Comparison of ENCODE assay signal across 1 cellular context in the genomic region with DNA sequence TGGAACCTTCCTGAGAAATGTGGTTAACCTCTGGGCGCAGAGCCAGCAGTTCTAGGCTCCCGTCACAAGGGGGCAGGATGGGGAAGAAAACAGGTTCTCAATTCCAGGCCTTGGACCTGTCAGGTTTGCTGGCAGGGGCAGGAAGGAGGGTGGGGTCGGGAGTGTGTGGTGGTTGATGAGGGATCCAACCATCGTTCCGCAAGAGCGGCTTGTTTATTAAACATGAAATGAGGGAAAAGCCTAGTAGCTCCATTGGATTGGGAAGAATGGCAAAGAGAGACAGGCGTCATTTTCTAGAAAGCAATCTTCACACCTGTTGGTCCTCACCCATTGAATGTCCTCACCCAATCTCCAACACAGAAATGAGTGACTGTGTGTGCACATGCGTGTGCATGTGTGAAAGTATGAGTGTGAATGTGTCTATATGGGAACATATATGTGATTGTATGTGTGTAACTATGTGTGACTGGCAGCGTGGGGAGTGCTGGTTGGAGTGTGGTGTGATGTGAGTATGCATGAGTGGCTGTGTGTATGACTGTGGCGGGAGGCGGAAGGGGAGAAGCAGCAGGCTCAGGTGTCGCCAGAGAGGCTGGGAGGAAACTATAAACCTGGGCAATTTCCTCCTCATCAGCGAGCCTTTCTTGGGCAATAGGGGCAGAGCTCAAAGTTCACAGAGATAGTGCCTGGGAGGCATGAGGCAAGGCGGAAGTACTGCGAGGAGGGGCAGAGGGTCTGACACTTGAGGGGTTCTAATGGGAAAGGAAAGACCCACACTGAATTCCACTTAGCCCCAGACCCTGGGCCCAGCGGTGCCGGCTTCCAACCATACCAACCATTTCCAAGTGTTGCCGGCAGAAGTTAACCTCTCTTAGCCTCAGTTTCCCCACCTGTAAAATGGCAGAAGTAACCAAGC.
TF ChIP-seq lines count a peak whose summit lies in the region.

No MANE protein-coding gene starts in this region.

TF ChIP-seq in HepG2, 621 proteins besides CTCF, POLR2A, EP300 and RAD21 (continued from another document and continues in another):
- TF ChIP-seq, protein P1, sequence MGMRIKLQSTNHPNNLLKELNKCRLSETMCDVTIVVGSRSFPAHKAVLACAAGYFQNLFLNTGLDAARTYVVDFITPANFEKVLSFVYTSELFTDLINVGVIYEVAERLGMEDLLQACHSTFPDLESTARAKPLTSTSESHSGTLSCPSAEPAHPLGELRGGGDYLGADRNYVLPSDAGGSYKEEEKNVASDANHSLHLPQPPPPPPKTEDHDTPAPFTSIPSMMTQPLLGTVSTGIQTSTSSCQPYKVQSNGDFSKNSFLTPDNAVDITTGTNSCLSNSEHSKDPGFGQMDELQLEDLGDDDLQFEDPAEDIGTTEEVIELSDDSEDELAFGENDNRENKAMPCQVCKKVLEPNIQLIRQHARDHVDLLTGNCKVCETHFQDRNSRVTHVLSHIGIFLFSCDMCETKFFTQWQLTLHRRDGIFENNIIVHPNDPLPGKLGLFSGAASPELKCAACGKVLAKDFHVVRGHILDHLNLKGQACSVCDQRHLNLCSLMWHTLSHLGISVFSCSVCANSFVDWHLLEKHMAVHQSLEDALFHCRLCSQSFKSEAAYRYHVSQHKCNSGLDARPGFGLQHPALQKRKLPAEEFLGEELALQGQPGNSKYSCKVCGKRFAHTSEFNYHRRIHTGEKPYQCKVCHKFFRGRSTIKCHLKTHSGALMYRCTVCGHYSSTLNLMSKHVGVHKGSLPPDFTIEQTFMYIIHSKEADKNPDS (CRISPR knock-in tag; IDR thresholded peaks at IDR 0.05) = no peak
- 0 out of 2 replicates have a peak, but pooled peaks have one; percentile 18 for TF ChIP-seq ZNF12 (CRISPR knock-in tag; IDR thresholded peaks at IDR 0.05)
- TF ChIP-seq, protein P2, sequence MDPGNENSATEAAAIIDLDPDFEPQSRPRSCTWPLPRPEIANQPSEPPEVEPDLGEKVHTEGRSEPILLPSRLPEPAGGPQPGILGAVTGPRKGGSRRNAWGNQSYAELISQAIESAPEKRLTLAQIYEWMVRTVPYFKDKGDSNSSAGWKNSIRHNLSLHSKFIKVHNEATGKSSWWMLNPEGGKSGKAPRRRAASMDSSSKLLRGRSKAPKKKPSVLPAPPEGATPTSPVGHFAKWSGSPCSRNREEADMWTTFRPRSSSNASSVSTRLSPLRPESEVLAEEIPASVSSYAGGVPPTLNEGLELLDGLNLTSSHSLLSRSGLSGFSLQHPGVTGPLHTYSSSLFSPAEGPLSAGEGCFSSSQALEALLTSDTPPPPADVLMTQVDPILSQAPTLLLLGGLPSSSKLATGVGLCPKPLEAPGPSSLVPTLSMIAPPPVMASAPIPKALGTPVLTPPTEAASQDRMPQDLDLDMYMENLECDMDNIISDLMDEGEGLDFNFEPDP (CRISPR knock-in tag; conservative IDR thresholded peaks at IDR 0.05) = no peak
- no peak for TF ChIP-seq ZFP82 (CRISPR knock-in tag; IDR thresholded peaks at IDR 0.05; ENCODE audit: borderline replicate concordance)
- TF ChIP-seq FOXO1 (CRISPR knock-in tag; IDR thresholded peaks at IDR 0.05) = 0 out of 2 replicates have a peak, but pooled peaks have one; percentile 22
- no peak for TF ChIP-seq DNMT3B (CRISPR knock-in tag; conservative IDR thresholded peaks at IDR 0.05)
- TF ChIP-seq WIZ (CRISPR knock-in tag; IDR thresholded peaks at IDR 0.05) = no peak
- peak; percentile 57 for TF ChIP-seq ELF1 (CRISPR knock-in tag; IDR thresholded peaks at IDR 0.05)
- TF ChIP-seq, protein P3, sequence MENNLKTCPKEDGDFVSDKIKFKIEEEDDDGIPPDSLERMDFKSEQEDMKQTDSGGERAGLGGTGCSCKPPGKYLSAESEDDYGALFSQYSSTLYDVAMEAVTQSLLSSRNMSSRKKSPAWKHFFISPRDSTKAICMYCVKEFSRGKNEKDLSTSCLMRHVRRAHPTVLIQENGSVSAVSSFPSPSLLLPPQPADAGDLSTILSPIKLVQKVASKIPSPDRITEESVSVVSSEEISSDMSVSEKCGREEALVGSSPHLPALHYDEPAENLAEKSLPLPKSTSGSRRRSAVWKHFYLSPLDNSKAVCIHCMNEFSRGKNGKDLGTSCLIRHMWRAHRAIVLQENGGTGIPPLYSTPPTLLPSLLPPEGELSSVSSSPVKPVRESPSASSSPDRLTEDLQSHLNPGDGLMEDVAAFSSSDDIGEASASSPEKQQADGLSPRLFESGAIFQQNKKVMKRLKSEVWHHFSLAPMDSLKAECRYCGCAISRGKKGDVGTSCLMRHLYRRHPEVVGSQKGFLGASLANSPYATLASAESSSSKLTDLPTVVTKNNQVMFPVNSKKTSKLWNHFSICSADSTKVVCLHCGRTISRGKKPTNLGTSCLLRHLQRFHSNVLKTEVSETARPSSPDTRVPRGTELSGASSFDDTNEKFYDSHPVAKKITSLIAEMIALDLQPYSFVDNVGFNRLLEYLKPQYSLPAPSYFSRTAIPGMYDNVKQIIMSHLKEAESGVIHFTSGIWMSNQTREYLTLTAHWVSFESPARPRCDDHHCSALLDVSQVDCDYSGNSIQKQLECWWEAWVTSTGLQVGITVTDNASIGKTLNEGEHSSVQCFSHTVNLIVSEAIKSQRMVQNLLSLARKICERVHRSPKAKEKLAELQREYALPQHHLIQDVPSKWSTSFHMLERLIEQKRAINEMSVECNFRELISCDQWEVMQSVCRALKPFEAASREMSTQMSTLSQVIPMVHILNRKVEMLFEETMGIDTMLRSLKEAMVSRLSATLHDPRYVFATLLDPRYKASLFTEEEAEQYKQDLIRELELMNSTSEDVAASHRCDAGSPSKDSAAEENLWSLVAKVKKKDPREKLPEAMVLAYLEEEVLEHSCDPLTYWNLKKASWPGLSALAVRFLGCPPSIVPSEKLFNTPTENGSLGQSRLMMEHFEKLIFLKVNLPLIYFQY (CRISPR knock-in tag; IDR thresholded peaks at IDR 0.05; ENCODE audit: borderline replicate concordance) = peak; percentile 56; the same call in 1 of the 2 replicates
- TF ChIP-seq CC2D1A (CRISPR knock-in tag; IDR thresholded peaks at IDR 0.05) = no peak
- no peak; the same call in 1 of the 2 replicates for TF ChIP-seq KAT7 (CRISPR knock-in tag; IDR thresholded peaks at IDR 0.05; ENCODE audit: borderline replicate concordance)
- TF ChIP-seq, protein P4, sequence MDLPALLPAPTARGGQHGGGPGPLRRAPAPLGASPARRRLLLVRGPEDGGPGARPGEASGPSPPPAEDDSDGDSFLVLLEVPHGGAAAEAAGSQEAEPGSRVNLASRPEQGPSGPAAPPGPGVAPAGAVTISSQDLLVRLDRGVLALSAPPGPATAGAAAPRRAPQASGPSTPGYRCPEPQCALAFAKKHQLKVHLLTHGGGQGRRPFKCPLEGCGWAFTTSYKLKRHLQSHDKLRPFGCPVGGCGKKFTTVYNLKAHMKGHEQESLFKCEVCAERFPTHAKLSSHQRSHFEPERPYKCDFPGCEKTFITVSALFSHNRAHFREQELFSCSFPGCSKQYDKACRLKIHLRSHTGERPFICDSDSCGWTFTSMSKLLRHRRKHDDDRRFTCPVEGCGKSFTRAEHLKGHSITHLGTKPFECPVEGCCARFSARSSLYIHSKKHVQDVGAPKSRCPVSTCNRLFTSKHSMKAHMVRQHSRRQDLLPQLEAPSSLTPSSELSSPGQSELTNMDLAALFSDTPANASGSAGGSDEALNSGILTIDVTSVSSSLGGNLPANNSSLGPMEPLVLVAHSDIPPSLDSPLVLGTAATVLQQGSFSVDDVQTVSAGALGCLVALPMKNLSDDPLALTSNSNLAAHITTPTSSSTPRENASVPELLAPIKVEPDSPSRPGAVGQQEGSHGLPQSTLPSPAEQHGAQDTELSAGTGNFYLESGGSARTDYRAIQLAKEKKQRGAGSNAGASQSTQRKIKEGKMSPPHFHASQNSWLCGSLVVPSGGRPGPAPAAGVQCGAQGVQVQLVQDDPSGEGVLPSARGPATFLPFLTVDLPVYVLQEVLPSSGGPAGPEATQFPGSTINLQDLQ (CRISPR knock-in tag; IDR thresholded peaks at IDR 0.05) = 0 out of 2 replicates have a peak, but pooled peaks have one; percentile 67
- TF ChIP-seq TGIF2 (CRISPR knock-in tag; IDR thresholded peaks at IDR 0.05) = peak; percentile 15
- TF ChIP-seq NKX3-1 (CRISPR knock-in tag; IDR thresholded peaks at IDR 0.05) = no peak
- TF ChIP-seq, protein P5, sequence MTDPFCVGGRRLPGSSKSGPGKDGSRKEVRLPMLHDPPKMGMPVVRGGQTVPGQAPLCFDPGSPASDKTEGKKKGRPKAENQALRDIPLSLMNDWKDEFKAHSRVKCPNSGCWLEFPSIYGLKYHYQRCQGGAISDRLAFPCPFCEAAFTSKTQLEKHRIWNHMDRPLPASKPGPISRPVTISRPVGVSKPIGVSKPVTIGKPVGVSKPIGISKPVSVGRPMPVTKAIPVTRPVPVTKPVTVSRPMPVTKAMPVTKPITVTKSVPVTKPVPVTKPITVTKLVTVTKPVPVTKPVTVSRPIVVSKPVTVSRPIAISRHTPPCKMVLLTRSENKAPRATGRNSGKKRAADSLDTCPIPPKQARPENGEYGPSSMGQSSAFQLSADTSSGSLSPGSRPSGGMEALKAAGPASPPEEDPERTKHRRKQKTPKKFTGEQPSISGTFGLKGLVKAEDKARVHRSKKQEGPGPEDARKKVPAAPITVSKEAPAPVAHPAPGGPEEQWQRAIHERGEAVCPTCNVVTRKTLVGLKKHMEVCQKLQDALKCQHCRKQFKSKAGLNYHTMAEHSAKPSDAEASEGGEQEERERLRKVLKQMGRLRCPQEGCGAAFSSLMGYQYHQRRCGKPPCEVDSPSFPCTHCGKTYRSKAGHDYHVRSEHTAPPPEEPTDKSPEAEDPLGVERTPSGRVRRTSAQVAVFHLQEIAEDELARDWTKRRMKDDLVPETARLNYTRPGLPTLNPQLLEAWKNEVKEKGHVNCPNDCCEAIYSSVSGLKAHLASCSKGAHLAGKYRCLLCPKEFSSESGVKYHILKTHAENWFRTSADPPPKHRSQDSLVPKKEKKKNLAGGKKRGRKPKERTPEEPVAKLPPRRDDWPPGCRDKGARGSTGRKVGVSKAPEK (CRISPR knock-in tag; IDR thresholded peaks at IDR 0.05; ENCODE audit: borderline replicate concordance) = peak; percentile 80; the same call in 1 of the 2 replicates
- TF ChIP-seq SIX4 (CRISPR knock-in tag; IDR thresholded peaks at IDR 0.05) = no peak
- TF ChIP-seq POLR2AphosphoS2 (IDR thresholded peaks at IDR 0.05; ENCODE audit: low read depth, low read length) = no peak
- TF ChIP-seq NPAS2 (CRISPR knock-in tag; IDR thresholded peaks at IDR 0.05; ENCODE audit: borderline replicate concordance) = no peak
- TF ChIP-seq, protein P6, sequence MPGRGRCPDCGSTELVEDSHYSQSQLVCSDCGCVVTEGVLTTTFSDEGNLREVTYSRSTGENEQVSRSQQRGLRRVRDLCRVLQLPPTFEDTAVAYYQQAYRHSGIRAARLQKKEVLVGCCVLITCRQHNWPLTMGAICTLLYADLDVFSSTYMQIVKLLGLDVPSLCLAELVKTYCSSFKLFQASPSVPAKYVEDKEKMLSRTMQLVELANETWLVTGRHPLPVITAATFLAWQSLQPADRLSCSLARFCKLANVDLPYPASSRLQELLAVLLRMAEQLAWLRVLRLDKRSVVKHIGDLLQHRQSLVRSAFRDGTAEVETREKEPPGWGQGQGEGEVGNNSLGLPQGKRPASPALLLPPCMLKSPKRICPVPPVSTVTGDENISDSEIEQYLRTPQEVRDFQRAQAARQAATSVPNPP (CRISPR knock-in tag; IDR thresholded peaks at IDR 0.05) = no peak
- TF ChIP-seq, protein P7, sequence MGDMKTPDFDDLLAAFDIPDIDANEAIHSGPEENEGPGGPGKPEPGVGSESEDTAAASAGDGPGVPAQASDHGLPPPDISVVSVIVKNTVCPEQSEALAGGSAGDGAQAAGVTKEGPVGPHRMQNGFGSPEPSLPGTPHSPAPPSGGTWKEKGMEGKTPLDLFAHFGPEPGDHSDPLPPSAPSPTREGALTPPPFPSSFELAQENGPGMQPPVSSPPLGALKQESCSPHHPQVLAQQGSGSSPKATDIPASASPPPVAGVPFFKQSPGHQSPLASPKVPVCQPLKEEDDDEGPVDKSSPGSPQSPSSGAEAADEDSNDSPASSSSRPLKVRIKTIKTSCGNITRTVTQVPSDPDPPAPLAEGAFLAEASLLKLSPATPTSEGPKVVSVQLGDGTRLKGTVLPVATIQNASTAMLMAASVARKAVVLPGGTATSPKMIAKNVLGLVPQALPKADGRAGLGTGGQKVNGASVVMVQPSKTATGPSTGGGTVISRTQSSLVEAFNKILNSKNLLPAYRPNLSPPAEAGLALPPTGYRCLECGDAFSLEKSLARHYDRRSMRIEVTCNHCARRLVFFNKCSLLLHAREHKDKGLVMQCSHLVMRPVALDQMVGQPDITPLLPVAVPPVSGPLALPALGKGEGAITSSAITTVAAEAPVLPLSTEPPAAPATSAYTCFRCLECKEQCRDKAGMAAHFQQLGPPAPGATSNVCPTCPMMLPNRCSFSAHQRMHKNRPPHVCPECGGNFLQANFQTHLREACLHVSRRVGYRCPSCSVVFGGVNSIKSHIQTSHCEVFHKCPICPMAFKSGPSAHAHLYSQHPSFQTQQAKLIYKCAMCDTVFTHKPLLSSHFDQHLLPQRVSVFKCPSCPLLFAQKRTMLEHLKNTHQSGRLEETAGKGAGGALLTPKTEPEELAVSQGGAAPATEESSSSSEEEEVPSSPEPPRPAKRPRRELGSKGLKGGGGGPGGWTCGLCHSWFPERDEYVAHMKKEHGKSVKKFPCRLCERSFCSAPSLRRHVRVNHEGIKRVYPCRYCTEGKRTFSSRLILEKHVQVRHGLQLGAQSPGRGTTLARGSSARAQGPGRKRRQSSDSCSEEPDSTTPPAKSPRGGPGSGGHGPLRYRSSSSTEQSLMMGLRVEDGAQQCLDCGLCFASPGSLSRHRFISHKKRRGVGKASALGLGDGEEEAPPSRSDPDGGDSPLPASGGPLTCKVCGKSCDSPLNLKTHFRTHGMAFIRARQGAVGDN (CRISPR knock-in tag; IDR thresholded peaks at IDR 0.05) = peak; percentile 44
- TF ChIP-seq, protein P8, sequence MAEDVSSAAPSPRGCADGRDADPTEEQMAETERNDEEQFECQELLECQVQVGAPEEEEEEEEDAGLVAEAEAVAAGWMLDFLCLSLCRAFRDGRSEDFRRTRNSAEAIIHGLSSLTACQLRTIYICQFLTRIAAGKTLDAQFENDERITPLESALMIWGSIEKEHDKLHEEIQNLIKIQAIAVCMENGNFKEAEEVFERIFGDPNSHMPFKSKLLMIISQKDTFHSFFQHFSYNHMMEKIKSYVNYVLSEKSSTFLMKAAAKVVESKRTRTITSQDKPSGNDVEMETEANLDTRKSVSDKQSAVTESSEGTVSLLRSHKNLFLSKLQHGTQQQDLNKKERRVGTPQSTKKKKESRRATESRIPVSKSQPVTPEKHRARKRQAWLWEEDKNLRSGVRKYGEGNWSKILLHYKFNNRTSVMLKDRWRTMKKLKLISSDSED (CRISPR knock-in tag; IDR thresholded peaks at IDR 0.05) = no peak
- TF ChIP-seq, protein P9, sequence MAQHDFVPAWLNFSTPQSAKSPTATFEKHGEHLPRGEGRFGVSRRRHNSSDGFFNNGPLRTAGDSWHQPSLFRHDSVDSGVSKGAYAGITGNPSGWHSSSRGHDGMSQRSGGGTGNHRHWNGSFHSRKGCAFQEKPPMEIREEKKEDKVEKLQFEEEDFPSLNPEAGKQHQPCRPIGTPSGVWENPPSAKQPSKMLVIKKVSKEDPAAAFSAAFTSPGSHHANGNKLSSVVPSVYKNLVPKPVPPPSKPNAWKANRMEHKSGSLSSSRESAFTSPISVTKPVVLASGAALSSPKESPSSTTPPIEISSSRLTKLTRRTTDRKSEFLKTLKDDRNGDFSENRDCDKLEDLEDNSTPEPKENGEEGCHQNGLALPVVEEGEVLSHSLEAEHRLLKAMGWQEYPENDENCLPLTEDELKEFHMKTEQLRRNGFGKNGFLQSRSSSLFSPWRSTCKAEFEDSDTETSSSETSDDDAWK (CRISPR knock-in tag; IDR thresholded peaks at IDR 0.05) = no peak
- TF ChIP-seq FIP1L1 (IDR thresholded peaks at IDR 0.05; ENCODE audit: borderline replicate concordance, insufficient read depth, low read depth, low read length) = no peak
